12 cellular contexts compared by ENCODE assay signal in genomic region chr1:201896951-201897391, GRCh38. TPM values are rescaled to one million over a fixed set of nuclear protein-coding genes. Genes with fewer than 3 reads are reported as not detected.
DNase-seq lines count a peak whose midpoint lies in the region; ATAC-seq, FAIRE-seq and TF ChIP-seq lines count a peak whose summit lies in the region.
"Had no signal": no experiment of that assay in that cellular context is flagged by ENCODE, and none has a peak within 500 bp of the region (broad histone marks: within the 10 kb centered on the region; RNA-seq: fewer than 3 reads in every experiment).

No MANE protein-coding gene starts in this region.

- peaks cover 15% of the 10 kb centered on the region for H3K27me3 Mint-ChIP-seq in GM23338 (ENCODE audit: insufficient read depth, low read depth, poor library complexity)
- peaks cover 23 to 29% of the 10 kb centered on the region in 2 donors for H3K27me3 Mint-ChIP-seq in CD8-positive, alpha-beta memory T cell

- TF ChIP-seq POLR2A in A549 (IDR thresholded peaks at IDR 0.05; ENCODE audit: low read length): no peak

- TF ChIP-seq RAD21 in A549 (conservative IDR thresholded peaks at IDR 0.05 in 1 of 2, IDR thresholded peaks at IDR 0.05 in 1 of 2): peak; percentile 51 to 62

- no peaks in the 10 kb centered on the region for H3F3A ChIP-seq in GM23338 (replicated peaks; ENCODE audit: low read depth)

- H3K9me2 ChIP-seq in GM23338 (ENCODE audit: insufficient read depth): 0 out of 2 replicates have a peak, but pooled peaks cover 7% of the 10 kb centered on the region

- FAIRE-seq in A549 (lab: Jason Lieb, UNC): no peak

- ATAC-seq in A549 (peak in 1 of 2 experiments; percentile 36; a peak in 4 of 6 replicates), GM18873 (IDR thresholded peaks at IDR 0.05; ENCODE audit: low FRiP score, unreplicated experiment) (no peak), GM23338 (no peak)

- DNase-seq in A549 (ENCODE audit: low read depth in 1 of 2, low spot score in 1 of 2) (peak in 1 of 2 experiments; percentile 48), cardiac fibroblast (ENCODE audit: low read depth in 2 of 2) (peak; percentile 22 to 74), kidney tubule cell (ENCODE audit: low spot score) (peak; percentile 44), GM23338 (ENCODE audit: low spot score) (no peak), iPS-NIHi11 (ENCODE audit: low spot score) (no peak)
- DNase-seq in Jurkat, Clone E6-1 (ENCODE audit: low read depth, low spot score): peak; percentile 29
- no peak for DNase-seq in CD8-positive, alpha-beta memory T cell
- DNase-seq: activated CD4-positive, alpha-beta T cell treated with anti-CD3 and anti-CD28 coated beads, Interleukin-2, amount 50 U/mL, for 4 hours; caudate nucleus; H9 had no signal

- CTCF ChIA-PET in A549 (lab: Yijun Ruan, JAX): interaction anchor here (0.8 to 17.1 kb wide), 24 partner anchors 15 to 239 kb away, joined by 3 to 855 read pairs (median 18); partner anchors contain the start of genes ELF3, LMOD1, RNPEP and TIMM17A
- CTCF ChIA-PET in CD8-positive, alpha-beta memory T cell (lab: Charles Lee): interaction anchor here (0.8 to 3.6 kb wide), 18 partner anchors 7 to 103 kb away, joined by 3 to 48 read pairs (median 6); partner anchors contain the start of genes IPO9, RNPEP and TIMM17A

- H3K27ac ChIP-seq in A549 (peak overlapping the region in 1 of 2 experiments; percentile 73; a peak in 2 of 6 replicates), GM23338 (ENCODE audit: low read depth) (no peak overlapping the region)
- no peak overlapping the region for H3K27ac ChIP-seq in CD8-positive, alpha-beta memory T cell (ENCODE audit: low read depth, low read length)
- H3K27ac ChIP-seq: BLaER1 treated with 17β-estradiol and CSF1 and Interleukin-3, amounts not matched to agents 10 nM and 100 nM had no signal

- H2AFZ ChIP-seq in GM23338: no peak overlapping the region

- 50% methylated on average over 2 of the region's 2 CpGs for WGBS in A549 (ENCODE audit: missing lambda C conversion rate)

- TF ChIP-seq EP300 in A549 (IDR thresholded peaks at IDR 0.05): no peak

- H3K4me3 Mint-ChIP-seq in GM23338: no peak overlapping the region
- H3K4me3 Mint-ChIP-seq in CD8-positive, alpha-beta memory T cell: no peak overlapping the region
- H3K4me3 Mint-ChIP-seq: H9 had no signal

- H3K27ac Mint-ChIP-seq in GM23338: no peak overlapping the region
- H3K27ac Mint-ChIP-seq in CD8-positive, alpha-beta memory T cell: no peak overlapping the region

- no peak overlapping the region for H3K4me3 ChIP-seq in A549
- H3K4me3 ChIP-seq in Jurkat, Clone E6-1 (ENCODE audit: low read length): no peak overlapping the region
- no peak overlapping the region for H3K4me3 ChIP-seq in cardiac fibroblast (replicated peaks in 1 of 2; ENCODE audit: low read depth in 2 of 2, low read length in 2 of 2)
- no peak overlapping the region for H3K4me3 ChIP-seq in GM23338
- no peak overlapping the region for H3K4me3 ChIP-seq in CD8-positive, alpha-beta memory T cell (ENCODE audit: low read length)
- H3K4me3 ChIP-seq: BLaER1 treated with 17β-estradiol and CSF1 and Interleukin-3, amounts not matched to agents 10 nM and 100 nM had no signal

- H3K4me2 ChIP-seq in A549: no peak overlapping the region
- no peak overlapping the region for H3K4me2 ChIP-seq in GM23338

- POLR2A ChIA-PET in A549 (lab: Yijun Ruan, JAX): interaction anchor here (1.4 to 1.5 kb wide), 2 partner anchors 58 to 74 kb away, joined by 9 to 16 read pairs; partner anchors contain the start of gene TIMM17A
- POLR2A ChIA-PET in CD8-positive, alpha-beta memory T cell (lab: Charles Lee): no interaction called here

- no peaks in the 10 kb centered on the region for H3K36me3 ChIP-seq in GM23338 (ENCODE audit: insufficient read depth)
- no peaks in the 10 kb centered on the region for H3K36me3 ChIP-seq in CD8-positive, alpha-beta memory T cell (ENCODE audit: insufficient read depth, low read length)
- H3K36me3 ChIP-seq: BLaER1 treated with 17β-estradiol and CSF1 and Interleukin-3, amounts not matched to agents 10 nM and 100 nM had no signal

- no peaks in the 10 kb centered on the region for H3K27me3 ChIP-seq in GM23338 (ENCODE audit: insufficient read depth)
- H3K27me3 ChIP-seq in CD8-positive, alpha-beta memory T cell (ENCODE audit: insufficient read depth, low read length, poor library complexity, severe bottlenecking): peaks cover 4% of the 10 kb centered on the region
- H3K27me3 ChIP-seq: BLaER1 treated with 17β-estradiol and CSF1 and Interleukin-3, amounts not matched to agents 10 nM and 100 nM had no signal

- no peaks in the 10 kb centered on the region for H3K79me2 ChIP-seq in GM23338 (replicated peaks; ENCODE audit: insufficient read depth)

- peaks cover 36% of the 10 kb centered on the region for H3K4me1 Mint-ChIP-seq in GM23338
- peaks cover 5 to 8% (median 7%) of the 10 kb centered on the region in 3 donors for H3K4me1 Mint-ChIP-seq in CD8-positive, alpha-beta memory T cell

- H3K9me3 ChIP-seq in A549: no peaks in the 10 kb centered on the region
- no peaks in the 10 kb centered on the region for H3K9me3 ChIP-seq in CD8-positive, alpha-beta memory T cell (ENCODE audit: low read length)
- H3K9me3 ChIP-seq: BLaER1 treated with 17β-estradiol and CSF1 and Interleukin-3, amounts not matched to agents 10 nM and 100 nM had no signal

- H3K4me1 ChIP-seq in A549 (peaks cover 3% of the 10 kb centered on the region; the same call in 1 of the 3 replicates), GM23338 (ENCODE audit: insufficient read depth) (peaks cover 16% of the 10 kb centered on the region)
- H3K4me1 ChIP-seq in CD8-positive, alpha-beta memory T cell (ENCODE audit: insufficient read depth, low read length): peaks cover 5% of the 10 kb centered on the region

- H3K36me3 Mint-ChIP-seq in GM23338 (ENCODE audit: low read depth): no peaks in the 10 kb centered on the region; the same call in 2 of the 3 replicates
- no peaks in the 10 kb centered on the region for H3K36me3 Mint-ChIP-seq in CD8-positive, alpha-beta memory T cell

- TF ChIP-seq CTCF in A549 (IDR thresholded peaks at IDR 0.05) (peak; percentile 32; the same call in 2 of the 3 replicates), cardiac fibroblast (IDR thresholded peaks at IDR 0.05; ENCODE audit: low read depth, low read length) (no peak), GM23338 (conservative IDR thresholded peaks at IDR 0.05; ENCODE audit: low read depth in 2 of 2) (peak in 1 of 2 experiments; percentile 52; a peak in 2 of 4 replicates)

- no peaks in the 10 kb centered on the region for H3K9me3 Mint-ChIP-seq in GM23338
- H3K9me3 Mint-ChIP-seq in CD8-positive, alpha-beta memory T cell: no peaks in the 10 kb centered on the region
- H3K9me3 Mint-ChIP-seq: H9 had no signal

- H4K20me1 ChIP-seq in GM23338 (replicated peaks; ENCODE audit: insufficient read depth): no peaks in the 10 kb centered on the region
- H4K20me1 ChIP-seq: BLaER1 treated with 17β-estradiol and CSF1 and Interleukin-3, amounts not matched to agents 10 nM and 100 nM had no signal

TF ChIP-seq in A549, 52 proteins besides CTCF, POLR2A, EP300 and RAD21:
- TF ChIP-seq SMC3 (IDR thresholded peaks at IDR 0.05) (peak; percentile 48), CEBPB (IDR thresholded peaks at IDR 0.05) (no peak)

TF ChIP-seq in GM23338, 12 proteins besides CTCF, POLR2A, EP300 and RAD21 (continues in another document):
- TF ChIP-seq EZH2phosphoT487 (IDR thresholded peaks at IDR 0.05; ENCODE audit: unreplicated experiment) (no peak), CREB1 (CRISPR knock-in tag; IDR thresholded peaks at IDR 0.05; ENCODE audit: low read depth) (no peak)

RNA-seq across cellular contexts. Expression of gene SHISA4, which starts 8.3 kb away (rescaled TPM):
- polyA plus RNA-seq in A549 (2011; rRNA removed): 10.0 and 13.8 TPM in 2 replicates
- 14.8 and 20.2 TPM in 2 replicates for polyA plus RNA-seq in A549 (2012; cell fraction: cytosol; rRNA removed)
- 14.9 and 15.3 TPM in 2 replicates for polyA plus RNA-seq in A549 (2012; cell fraction: nucleus; rRNA removed)
- 10.6 to 15.0 TPM (median 14.4 TPM) in 3 replicates for polyA plus RNA-seq in A549 (2017; fragmentation: RNase III; extraction: RNeasy Plus Mini Kit Qiagen cat#74134 plus additional on column Dnase treatment)
- polyA minus RNA-seq in A549 (2011; rRNA and poly(A)+ RNA removed): 10.2 and 18.1 TPM in 2 replicates
- not detected for polyA plus RNA-seq in Jurkat, Clone E6-1 (2012; ENCODE audit: insufficient read depth, insufficient read length)
- total RNA-seq in GM23338 (2014; rRNA removed; shearing (Covaris generic)): 3.8 and 9.2 TPM in 2 replicates
- polyA plus RNA-seq in GM23338 (2016; fragmentation: Nextera tagmentation; extraction: Ambion mirVana): 5.4 and 8.0 TPM in 2 replicates
- total RNA-seq in CD8-positive, alpha-beta memory T cell: under 1 TPM; 0.24 to 0.88 TPM
- polyA plus RNA-seq in CD8-positive, alpha-beta memory T cell: 0.41 TPM

RNA-seq across cellular contexts. Expression of gene LMOD1, which starts 49.4 kb away (rescaled TPM):
- polyA plus RNA-seq in A549 (2011; rRNA removed) (0.03 TPM in 1 of 2 replicates, not detected in the other), A549 (2017; fragmentation: RNase III; extraction: RNeasy Plus Mini Kit Qiagen cat#74134 plus additional on column Dnase treatment) (not detected in 3 replicates), GM23338 (2016; fragmentation: Nextera tagmentation; extraction: Ambion mirVana) (0.74 and 1.0 TPM in 2 replicates)
- polyA plus RNA-seq in A549 (2012; cell fraction: cytosol; rRNA removed): not detected in 2 replicates
- polyA plus RNA-seq in A549 (2012; cell fraction: nucleus; rRNA removed): 0.04 TPM in 1 of 2 replicates, not detected in the other
- polyA minus RNA-seq in A549 (2011; rRNA and poly(A)+ RNA removed): not detected in 2 replicates
- polyA plus RNA-seq in Jurkat, Clone E6-1 (2012; ENCODE audit: insufficient read depth, insufficient read length): not detected
- total RNA-seq in GM23338 (2014; rRNA removed; shearing (Covaris generic)): 0.82 and 1.7 TPM in 2 replicates
- not detected for total RNA-seq in CD8-positive, alpha-beta memory T cell
- not detected for polyA plus RNA-seq in CD8-positive, alpha-beta memory T cell

RNA-seq across cellular contexts. Expression of gene TIMM17A, which starts 58.3 kb away (rescaled TPM):
- polyA plus RNA-seq in A549 (2011; rRNA removed): 96.2 and 127 TPM in 2 replicates
- 42.6 and 45.1 TPM in 2 replicates for polyA plus RNA-seq in A549 (2012; cell fraction: cytosol; rRNA removed)
- 16.6 and 35.3 TPM in 2 replicates for polyA plus RNA-seq in A549 (2012; cell fraction: nucleus; rRNA removed)
- polyA plus RNA-seq in A549 (2017; fragmentation: RNase III; extraction: RNeasy Plus Mini Kit Qiagen cat#74134 plus additional on column Dnase treatment): 133 to 142 TPM (median 134 TPM) in 3 replicates
- polyA minus RNA-seq in A549 (2011; rRNA and poly(A)+ RNA removed): 40.2 and 41.1 TPM in 2 replicates
- polyA plus RNA-seq in Jurkat, Clone E6-1 (2012; ENCODE audit: insufficient read depth, insufficient read length): 97.1 TPM
- 38.5 and 45.9 TPM in 2 replicates for total RNA-seq in GM23338 (2014; rRNA removed; shearing (Covaris generic))
- 53.4 and 60.0 TPM in 2 replicates for polyA plus RNA-seq in GM23338 (2016; fragmentation: Nextera tagmentation; extraction: Ambion mirVana)
- 100 to 1,000 TPM; 120 to 130 TPM for total RNA-seq in CD8-positive, alpha-beta memory T cell
- polyA plus RNA-seq in CD8-positive, alpha-beta memory T cell: 31.5 TPM

Comparison
In these comparisons a context has a peak if more than half of its experiments do, and no peak if none do; other contexts are left out.
1. DNase-seq: peak in Jurkat, Clone E6-1 (single experiment), cardiac fibroblast (2 of 2) and kidney tubule cell (single experiment); none in GM23338 (single experiment), CD8-positive, alpha-beta memory T cell (0 of 5) and iPS-NIHi11 (single experiment).